Comparison of ENCODE assay signal across 16 cellular contexts in the genomic region with DNA sequence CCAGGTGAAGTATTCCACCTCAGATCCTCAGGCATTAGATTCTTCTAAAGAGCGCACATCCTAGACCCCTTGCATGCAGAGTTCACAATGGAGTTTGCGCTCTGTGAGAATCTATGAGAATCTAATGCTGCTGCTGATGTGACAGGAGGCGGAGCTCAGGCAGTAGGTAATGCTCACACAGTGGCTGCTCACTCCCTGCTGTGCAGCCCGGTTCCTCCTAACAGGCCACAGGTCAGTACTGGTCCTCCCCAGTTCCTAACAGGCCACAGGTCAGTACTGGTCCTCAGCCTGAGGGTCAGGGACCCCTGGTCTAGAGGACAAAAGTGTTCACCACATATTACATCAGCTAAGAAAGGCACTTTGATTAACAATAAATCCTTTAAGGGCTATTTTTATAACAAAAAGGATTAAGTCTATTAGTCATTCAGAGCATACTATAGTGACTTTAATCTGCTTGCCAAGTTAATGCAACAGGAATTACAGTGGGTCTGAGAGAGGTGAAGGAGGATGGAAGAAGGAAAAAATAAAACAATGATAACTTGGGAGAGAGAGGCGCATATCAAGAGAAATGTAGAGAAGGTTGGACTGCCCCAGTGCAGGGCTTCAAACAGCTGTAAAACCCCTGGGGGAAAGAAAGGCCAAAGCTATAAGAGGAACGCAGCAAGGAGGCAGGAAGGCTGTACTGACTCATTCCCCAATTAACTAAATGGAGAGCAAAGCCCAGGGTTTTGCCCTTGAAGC. TPM values are rescaled to one million over a fixed set of nuclear protein-coding genes. Genes with fewer than 3 reads are reported as not detected.
DNase-seq lines count a peak whose midpoint lies in the region; ATAC-seq and TF ChIP-seq lines count a peak whose summit lies in the region.
"Had no signal": no experiment of that assay in that cellular context is flagged by ENCODE, and none has a peak within 500 bp of the region (broad histone marks: within the 10 kb centered on the region; RNA-seq: fewer than 3 reads in every experiment).

No MANE protein-coding gene starts in this region.

- H3K27ac ChIP-seq in adrenal gland, result peak overlapping the region in 3 of 5 donors; percentile 4 to 50 (median 32)
- H3K27ac ChIP-seq: HL-60, upper lobe of left lung had no signal

- no peaks in the 10 kb centered on the region for H3K27me3 ChIP-seq in adrenal gland
- H3K27me3 ChIP-seq: upper lobe of left lung had no signal

- TF ChIP-seq CTCF in adrenal gland (IDR thresholded peaks at IDR 0.05), result no peak

- peaks cover 0 to 6% of the 10 kb centered on the region in 2 donors for H3K4me1 ChIP-seq in adrenal gland (replicated peaks in 1 of 2)

- H3K4me3 ChIP-seq in adrenal gland, result no peak overlapping the region
- H3K4me3 ChIP-seq: upper lobe of left lung had no signal

- H3K9me3 Mint-ChIP-seq in stimulated activated naive CD8-positive, alpha-beta T cell treated with anti-CD3 and anti-CD28 coated beads, Interleukin-15, amount 100 ng/mL, for 72 hours, result no peaks in the 10 kb centered on the region
- no peaks in the 10 kb centered on the region for H3K9me3 Mint-ChIP-seq in activated T-cell treated with anti-CD3 and anti-CD28 coated beads, Interleukin-2, amount 50 U/mL, for 24 hours
- no peaks in the 10 kb centered on the region for H3K9me3 Mint-ChIP-seq in stimulated activated effector memory CD8-positive, alpha-beta T cell treated with anti-CD3 and anti-CD28 coated beads, Interleukin-12 subunit alpha, Interleukin-12 subunit beta, amount 100 ng/mL, for 72 hours
- H3K9me3 Mint-ChIP-seq: activated T-cell treated with anti-CD3 and anti-CD28 coated beads, Interleukin-2, amount 50 U/mL, for 72 hours; effector memory CD8-positive, alpha-beta T cell; T-cell had no signal

- peaks cover 84% of the 10 kb centered on the region for H3K36me3 Mint-ChIP-seq in activated T-cell treated with anti-CD3 and anti-CD28 coated beads, Interleukin-2, amount 50 U/mL, for 24 hours (ENCODE audit: low read depth)
- H3K36me3 Mint-ChIP-seq in stimulated activated effector memory CD8-positive, alpha-beta T cell treated with anti-CD3 and anti-CD28 coated beads, Interleukin-12 subunit alpha, Interleukin-12 subunit beta, amount 100 ng/mL, for 72 hours, result peaks cover 86% of the 10 kb centered on the region

- WGBS in adrenal gland, 4 donors, result 73 to 79% (median 77%) methylated on average over 4 to 6 of the region's 6 CpGs

- no peaks in the 10 kb centered on the region for H3K9me3 ChIP-seq in adrenal gland (replicated peaks in 1 of 3)
- H3K9me3 ChIP-seq: upper lobe of left lung had no signal

- no peaks in the 10 kb centered on the region for H3K27me3 Mint-ChIP-seq in stimulated activated naive CD8-positive, alpha-beta T cell treated with anti-CD3 and anti-CD28 coated beads, Interleukin-15, amount 100 ng/mL, for 72 hours
- H3K27me3 Mint-ChIP-seq in activated T-cell treated with anti-CD3 and anti-CD28 coated beads, Interleukin-2, amount 50 U/mL, for 24 hours, result no peaks in the 10 kb centered on the region
- H3K27me3 Mint-ChIP-seq: effector memory CD8-positive, alpha-beta T cell; T-cell had no signal

- TF ChIP-seq POLR2A in adrenal gland (IDR thresholded peaks at IDR 0.05), result no peak

- peaks cover 0 to 25% of the 10 kb centered on the region in 2 donors for H3K36me3 ChIP-seq in adrenal gland (replicated peaks in 1 of 2)

- H3K4me3 Mint-ChIP-seq in stimulated activated naive CD8-positive, alpha-beta T cell treated with anti-CD3 and anti-CD28 coated beads, Interleukin-15, amount 100 ng/mL, for 72 hours, result no peak overlapping the region
- H3K4me3 Mint-ChIP-seq in activated T-cell treated with anti-CD3 and anti-CD28 coated beads, Interleukin-2, amount 50 U/mL, for 24 hours, result no peak overlapping the region
- no peak overlapping the region for H3K4me3 Mint-ChIP-seq in stimulated activated effector memory CD8-positive, alpha-beta T cell treated with anti-CD3 and anti-CD28 coated beads, Interleukin-12 subunit alpha, Interleukin-12 subunit beta, amount 100 ng/mL, for 72 hours
- H3K4me3 Mint-ChIP-seq: activated T-cell treated with anti-CD3 and anti-CD28 coated beads, Interleukin-2, amount 50 U/mL, for 72 hours; effector memory CD8-positive, alpha-beta T cell; T-cell had no signal

- H3K27ac Mint-ChIP-seq in stimulated activated naive CD8-positive, alpha-beta T cell treated with anti-CD3 and anti-CD28 coated beads, Interleukin-15, amount 100 ng/mL, for 72 hours, result peak overlapping the region; percentile 3 to 35
- H3K27ac Mint-ChIP-seq in activated T-cell treated with anti-CD3 and anti-CD28 coated beads, Interleukin-2, amount 50 U/mL, for 24 hours, result no peak overlapping the region
- no peak overlapping the region for H3K27ac Mint-ChIP-seq in stimulated activated effector memory CD8-positive, alpha-beta T cell treated with anti-CD3 and anti-CD28 coated beads, Interleukin-12 subunit alpha, Interleukin-12 subunit beta, amount 100 ng/mL, for 72 hours
- H3K27ac Mint-ChIP-seq: activated T-cell treated with anti-CD3 and anti-CD28 coated beads, Interleukin-2, amount 50 U/mL, for 72 hours; T-cell had no signal

- intact Hi-C loops in adrenal gland (cut with DNase I), result no loop called here

- H3K4me1 Mint-ChIP-seq in stimulated activated naive CD8-positive, alpha-beta T cell treated with anti-CD3 and anti-CD28 coated beads, Interleukin-15, amount 100 ng/mL, for 72 hours, result no peaks in the 10 kb centered on the region
- no peaks in the 10 kb centered on the region for H3K4me1 Mint-ChIP-seq in activated T-cell treated with anti-CD3 and anti-CD28 coated beads, Interleukin-2, amount 50 U/mL, for 24 hours (ENCODE audit: low read depth)
- peaks cover 4% of the 10 kb centered on the region for H3K4me1 Mint-ChIP-seq in stimulated activated effector memory CD8-positive, alpha-beta T cell treated with anti-CD3 and anti-CD28 coated beads, Interleukin-12 subunit alpha, Interleukin-12 subunit beta, amount 100 ng/mL, for 72 hours

- ATAC-seq in stimulated activated naive CD8-positive, alpha-beta T cell treated with anti-CD3 and anti-CD28 coated beads, Interleukin-15, amount 100 ng/mL, for 72 hours, result no peak
- no peak for ATAC-seq in stimulated activated naive CD8-positive, alpha-beta T cell treated with anti-CD3 and anti-CD28 coated beads, Interleukin-15, Interleukin-2, amounts not matched to agents 100 U/mL and 50 U/mL, for 24 hours
- no peak for ATAC-seq in stimulated activated effector memory CD8-positive, alpha-beta T cell treated with anti-CD3 and anti-CD28 coated beads, Interleukin-12 subunit alpha, Interleukin-12 subunit beta, amount 100 ng/mL, for 72 hours
- ATAC-seq in GM18520 (IDR thresholded peaks at IDR 0.05; ENCODE audit: unreplicated experiment), result no peak
- ATAC-seq in HG03457 (IDR thresholded peaks at IDR 0.05; ENCODE audit: unreplicated experiment), result no peak
- ATAC-seq: activated T-cell treated with anti-CD3 and anti-CD28 coated beads, Interleukin-2, amount 50 U/mL, for 72 hours; effector memory CD8-positive, alpha-beta T cell; T-cell had no signal

- no peak for DNase-seq in stimulated activated naive CD8-positive, alpha-beta T cell treated with anti-CD3 and anti-CD28 coated beads, Interleukin-15, amount 100 ng/mL, for 72 hours
- no peak for DNase-seq in stimulated activated naive CD8-positive, alpha-beta T cell treated with anti-CD3 and anti-CD28 coated beads, Interleukin-15, Interleukin-2, amounts not matched to agents 100 U/mL and 50 U/mL, for 24 hours
- DNase-seq in adrenal gland (peak in 1 of 7 donors; percentile 11), hepatic stellate cell (ENCODE audit: low spot score) (peak; percentile 30)
- DNase-seq in activated T-cell treated with anti-CD3 and anti-CD28 coated beads, Interleukin-2, amount 50 U/mL, for 24 hours, result no peak
- no peak for DNase-seq in stimulated activated effector memory CD8-positive, alpha-beta T cell treated with anti-CD3 and anti-CD28 coated beads, Interleukin-12 subunit alpha, Interleukin-12 subunit beta, amount 100 ng/mL, for 72 hours (ENCODE audit: low spot score in 2 of 2)
- DNase-seq: activated T-cell treated with anti-CD3 and anti-CD28 coated beads, Interleukin-2, amount 50 U/mL, for 72 hours; AML-193; effector memory CD8-positive, alpha-beta T cell; NCI-H2171; stimulated activated CD4-positive, alpha-beta T cell treated with anti-CD3 and anti-CD28 coated beads, Interleukin-4, amount 100 ng/mL, for 1 hour; T-cell had no signal

RNA-seq across cellular contexts. Expression of a gene that starts 49.2 kb away (rescaled TPM):
- total RNA-seq in adrenal gland, result 10 to 100 TPM; 11.8 to 36.7 (median 26.1) TPM
- 10 to 100 TPM in 1 of 3 donors, 1 to 10 TPM in 2; 6.2 to 52.2 (median 7.3) TPM for polyA plus RNA-seq in adrenal gland

Comparison
In these comparisons a context has a peak if more than half of its experiments do, and no peak if none do; other contexts are left out.
1. H3K27ac Mint-ChIP-seq: peak in stimulated activated naive CD8-positive, alpha-beta T cell treated with anti-CD3 and anti-CD28 coated beads, Interleukin-15, amount 100 ng/mL, for 72 hours (2 of 2); none in activated T-cell treated with anti-CD3 and anti-CD28 coated beads, Interleukin-2, amount 50 U/mL, for 24 hours (single experiment) and stimulated activated effector memory CD8-positive, alpha-beta T cell treated with anti-CD3 and anti-CD28 coated beads, Interleukin-12 subunit alpha, Interleukin-12 subunit beta, amount 100 ng/mL, for 72 hours (single experiment).